17 cellular contexts compared by ENCODE assay signal in genomic region chr1:156703336-156703735, GRCh38. TPM values are rescaled to one million over a fixed set of nuclear protein-coding genes. Genes with fewer than 3 reads are reported as not detected.
DNase-seq lines count a peak whose midpoint lies in the region; ATAC-seq, FAIRE-seq and TF ChIP-seq lines count a peak whose summit lies in the region.
"Had no signal": no experiment of that assay in that cellular context is flagged by ENCODE, and none has a peak within 500 bp of the region (broad histone marks: within the 10 kb centered on the region; RNA-seq: fewer than 3 reads in every experiment).

No MANE protein-coding gene starts in this region.

- H3K27me3 ChIP-seq in cardiac muscle cell (no peaks in the 10 kb centered on the region), right atrium auricular region (peaks cover 0 to 5% of the 10 kb centered on the region in 2 donors), astrocyte (ENCODE audit: insufficient read depth, low read length) (peaks cover 3% of the 10 kb centered on the region), iPS-20b (ENCODE audit: insufficient read depth, low read length) (peaks cover 30% of the 10 kb centered on the region), vagina (no peaks in the 10 kb centered on the region)

- peaks cover 3% of the 10 kb centered on the region for H3K9me3 Mint-ChIP-seq in astrocyte (ENCODE audit: unreplicated experiment)
- H3K9me3 Mint-ChIP-seq: activated B cell treated with CpG ODN at 0.5 μM for 24 hours; naive thymus-derived CD4-positive, alpha-beta T cell had no signal

- H4K20me1 ChIP-seq in astrocyte (ENCODE audit: insufficient read depth, low read length): no peaks in the 10 kb centered on the region

- peaks cover 18% of the 10 kb centered on the region for H3K36me3 ChIP-seq in cardiac muscle cell
- no peaks in the 10 kb centered on the region for H3K36me3 ChIP-seq in right atrium auricular region
- no peaks in the 10 kb centered on the region for H3K36me3 ChIP-seq in astrocyte (ENCODE audit: insufficient read depth, low read length)
- H3K36me3 ChIP-seq in iPS-20b (ENCODE audit: insufficient read depth, low read depth, low read length): peaks cover 32% of the 10 kb centered on the region
- H3K36me3 ChIP-seq in vagina: no peaks in the 10 kb centered on the region

- intact Hi-C loops in vagina (cut with DNase I): no loop called here

- H3K4me1 Mint-ChIP-seq in astrocyte (ENCODE audit: low read depth, unreplicated experiment): peaks cover 35% of the 10 kb centered on the region

- H3K9ac ChIP-seq in astrocyte (ENCODE audit: low read length) (no peak overlapping the region), iPS-20b (ENCODE audit: low read depth, low read length) (0 out of 2 replicates have a peak overlapping the region, but pooled peaks have one; percentile 79)

- no peak for TF ChIP-seq POLR2A in vagina (IDR thresholded peaks at IDR 0.05)

- peaks cover 21% of the 10 kb centered on the region for H3K36me3 Mint-ChIP-seq in astrocyte (ENCODE audit: low read depth, unreplicated experiment)
- H3K36me3 Mint-ChIP-seq: naive thymus-derived CD4-positive, alpha-beta T cell had no signal

- H3K27ac ChIP-seq in cardiac muscle cell: no peak overlapping the region
- no peak overlapping the region for H3K27ac ChIP-seq in right atrium auricular region
- H3K27ac ChIP-seq in astrocyte (ENCODE audit: low read depth, low read length): no peak overlapping the region
- H3K27ac ChIP-seq in iPS-20b (ENCODE audit: low read length): no peak overlapping the region
- peak overlapping the region; percentile 95 for H3K27ac ChIP-seq in vagina

- TF ChIP-seq CTCF in cardiac muscle cell (IDR thresholded peaks at IDR 0.05; ENCODE audit: low read depth, low read length) (no peak), right atrium auricular region (IDR thresholded peaks at IDR 0.05) (no peak), astrocyte (IDR thresholded peaks at IDR 0.05; ENCODE audit: insufficient read depth, low read depth, low read length) (no peak), vagina (IDR thresholded peaks at IDR 0.05) (no peak)

- peak overlapping the region; percentile 90 for H3K4me2 ChIP-seq in astrocyte (ENCODE audit: low read length)

- no peak for FAIRE-seq in astrocyte (lab: Jason Lieb, UNC)
- FAIRE-seq: K562, RCC 7860 had no signal

- peak overlapping the region; percentile 88 for H3K4me3 Mint-ChIP-seq in astrocyte (ENCODE audit: unreplicated experiment)

- H3K27ac Mint-ChIP-seq in astrocyte (ENCODE audit: unreplicated experiment): peak overlapping the region; percentile 5
- H3K27ac Mint-ChIP-seq: activated B cell treated with CpG ODN at 0.5 μM for 24 hours had no signal

- H2AFZ ChIP-seq in astrocyte (ENCODE audit: low read depth, low read length): no peak overlapping the region

- H3K4me3 ChIP-seq in cardiac muscle cell: peak overlapping the region; percentile 77
- H3K4me3 ChIP-seq in right atrium auricular region: no peak overlapping the region
- no peak overlapping the region for H3K4me3 ChIP-seq in astrocyte (ENCODE audit: insufficient read depth, low read depth, low read length)
- H3K4me3 ChIP-seq in iPS-20b (ENCODE audit: low read length): peak overlapping the region; percentile 77
- H3K4me3 ChIP-seq in vagina: peak overlapping the region in 1 of 2 donors; percentile 51
- H3K4me3 ChIP-seq: K562 had no signal

- H3K9me3 ChIP-seq in cardiac muscle cell (ENCODE audit: low read depth) (no peaks in the 10 kb centered on the region), right atrium auricular region (no peaks in the 10 kb centered on the region), astrocyte (ENCODE audit: insufficient read depth, low read depth, low read length) (peaks cover 2% of the 10 kb centered on the region), iPS-20b (ENCODE audit: insufficient read depth, low read depth, low read length) (no peaks in the 10 kb centered on the region), vagina (no peaks in the 10 kb centered on the region)
- H3K9me3 ChIP-seq: tibial nerve had no signal

- H3K79me2 ChIP-seq in astrocyte (ENCODE audit: insufficient read depth, low read length): no peaks in the 10 kb centered on the region

- no peak for ATAC-seq in HG02840 (IDR thresholded peaks at IDR 0.05; ENCODE audit: low FRiP score, unreplicated experiment)
- no peak for ATAC-seq in GM21447 (IDR thresholded peaks at IDR 0.05; ENCODE audit: unreplicated experiment)
- ATAC-seq: left ventricle myocardium superior; naive thymus-derived CD4-positive, alpha-beta T cell; right cardiac atrium had no signal

- no peak for DNase-seq in cardiac muscle cell (ENCODE audit: low read depth in 1 of 2, low spot score in 1 of 2)
- no peak for DNase-seq in right atrium auricular region (ENCODE audit: low spot score)
- no peak for DNase-seq in astrocyte (ENCODE audit: low read depth)
- DNase-seq in vagina (ENCODE audit: extremely low spot score in 2 of 2): no peak
- no peak for DNase-seq in dermis blood vessel endothelial cell
- DNase-seq: activated B cell treated with CpG ODN at 0.5 μM for 24 hours; activated naive CD4-positive, alpha-beta T cell; left ventricle myocardium superior; naive thymus-derived CD4-positive, alpha-beta T cell; stimulated activated CD4-positive, alpha-beta T cell treated with anti-CD3 and anti-CD28 coated beads, Interleukin-2, amount 100 ng/mL, for 48 hours had no signal

- no peaks in the 10 kb centered on the region for H3K27me3 Mint-ChIP-seq in astrocyte (ENCODE audit: low read depth, unreplicated experiment)

- H3K4me1 ChIP-seq in cardiac muscle cell (ENCODE audit: low read depth) (peaks cover 28% of the 10 kb centered on the region), right atrium auricular region (peaks cover 0 to 35% of the 10 kb centered on the region in 2 donors), astrocyte (ENCODE audit: insufficient read depth, low read length) (peaks cover 47% of the 10 kb centered on the region), iPS-20b (ENCODE audit: insufficient read depth, low read length) (peaks cover 26% of the 10 kb centered on the region; the same call in 1 of the 2 replicates), vagina (peaks cover 56% of the 10 kb centered on the region)

RNA-seq across cellular contexts. Expression of gene CRABP2, which starts 2.0 kb away (rescaled TPM):
- total RNA-seq in cardiac muscle cell (556 and 900 TPM in 2 replicates), right atrium auricular region (1 to 10 TPM in 1 of 2 donors, under 1 TPM in 1; 0.67 to 2.5 TPM), astrocyte (278 and 339 TPM in 2 replicates), vagina (97.7 TPM), dermis blood vessel endothelial cell (0.34 TPM in 1 of 2 replicates, not detected in the other)
- polyA plus RNA-seq in cardiac muscle cell: 824 and 1,249 TPM in 2 replicates

RNA-seq across cellular contexts. Expression of gene METTL25B, which starts 24.9 kb away (rescaled TPM):
- total RNA-seq in cardiac muscle cell (22.8 and 25.4 TPM in 2 replicates), right atrium auricular region (10 to 100 TPM in 1 of 2 donors, 1 to 10 TPM in 1; 7.4 to 15.6 TPM), astrocyte (9.9 and 11.1 TPM in 2 replicates), vagina (17.7 TPM), dermis blood vessel endothelial cell (11.8 and 13.3 TPM in 2 replicates)
- polyA plus RNA-seq in cardiac muscle cell: 19.5 and 20.9 TPM in 2 replicates

RNA-seq across cellular contexts. Expression of gene ISG20L2, which starts 25.2 kb away (rescaled TPM):
- total RNA-seq in cardiac muscle cell (22.6 and 27.3 TPM in 2 replicates), right atrium auricular region (10 to 100 TPM; 13.6 to 18.0 TPM), astrocyte (30.1 and 33.4 TPM in 2 replicates), vagina (12.8 TPM), dermis blood vessel endothelial cell (8.7 and 11.7 TPM in 2 replicates)
- 25.1 and 31.3 TPM in 2 replicates for polyA plus RNA-seq in cardiac muscle cell

RNA-seq across cellular contexts. Expression of gene NES, which starts 26.1 kb away (rescaled TPM):
- total RNA-seq in cardiac muscle cell (302 and 391 TPM in 2 replicates), right atrium auricular region (100 to 1,000 TPM; 134 to 173 TPM), astrocyte (280 and 310 TPM in 2 replicates), vagina (16.0 TPM), dermis blood vessel endothelial cell (65.6 and 78.8 TPM in 2 replicates)
- polyA plus RNA-seq in cardiac muscle cell: 86.5 and 89.3 TPM in 2 replicates
- total RNA-seq: activated B cell treated with CpG ODN at 0.5 μM for 24 hours had no signal
- polyA plus RNA-seq: naive thymus-derived CD4-positive, alpha-beta T cell had no signal

RNA-seq across cellular contexts. Expression of gene MRPL24, which starts 37.6 kb away (rescaled TPM):
- 34.9 and 54.1 TPM in 2 replicates for total RNA-seq in cardiac muscle cell
- 70.7 and 77.7 TPM in 2 replicates for polyA plus RNA-seq in cardiac muscle cell
- 10 to 100 TPM; 45.8 to 50.5 TPM for total RNA-seq in right atrium auricular region
- total RNA-seq in astrocyte: 37.4 and 46.5 TPM in 2 replicates
- 40.0 TPM for total RNA-seq in vagina
- 31.0 and 34.7 TPM in 2 replicates for total RNA-seq in dermis blood vessel endothelial cell

Comparison
In these comparisons a context has a peak if more than half of its experiments do, and no peak if none do; other contexts are left out.
1. H3K4me3 ChIP-seq: peak in cardiac muscle cell (single experiment) and iPS-20b (single experiment); none in right atrium auricular region (0 of 2) and astrocyte (single experiment).
2. RNA of gene CRABP2, which starts 2.0 kb away (total RNA-seq): 556 to 900 TPM in cardiac muscle cell, 278 to 339 TPM in astrocyte and 97.7 TPM in vagina (single experiment); 0.67 to 2.5 TPM in right atrium auricular region and 0.34 TPM in dermis blood vessel endothelial cell; every median in the first group is over 10 times any median in the second.